Comparison of ENCODE assay signal across 2 cellular contexts in the genomic region with DNA sequence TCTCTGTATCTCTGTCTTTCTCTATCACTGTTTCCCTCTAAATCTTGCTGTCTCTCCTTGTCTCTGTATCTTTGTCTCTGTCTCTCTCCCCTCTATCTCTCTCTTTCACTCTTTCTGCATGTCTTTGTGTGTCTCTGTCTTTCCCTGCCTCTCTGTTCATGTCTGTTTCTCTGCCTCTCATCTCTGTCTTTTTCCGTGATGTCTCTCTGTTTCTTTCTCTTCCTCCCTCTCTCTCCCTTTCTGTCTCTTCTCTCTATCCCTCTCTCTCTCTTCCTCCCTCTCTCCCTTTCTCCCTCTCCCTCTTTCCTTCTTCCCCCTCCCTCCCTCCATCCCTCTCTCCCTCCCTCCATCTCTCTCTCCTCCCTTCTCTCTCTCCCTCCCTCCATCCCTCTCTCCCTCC.
A peak's percentile ranks its signal among the peaks of the same experiment; 100 is the strongest.
TF ChIP-seq lines count a peak whose summit lies in the region.

No MANE protein-coding gene starts in this region.

TF ChIP-seq in HepG2, 621 proteins besides CTCF, POLR2A, EP300 and RAD21:
- TF ChIP-seq NBN (conservative IDR thresholded peaks at IDR 0.05): no peak
- TF ChIP-seq FOXP1 (IDR thresholded peaks at IDR 0.05): peak; percentile 10; the same call in 1 of the 2 replicates
- no peak for TF ChIP-seq FOXP1 (CRISPR knock-in tag; IDR thresholded peaks at IDR 0.05)

TF ChIP-seq in HEK293, 187 proteins besides CTCF, POLR2A, EP300 and RAD21:
- no peak for TF ChIP-seq ZSCAN23 (tag by site-specific recombination; IDR thresholded peaks at IDR 0.05)
- TF ChIP-seq, protein P1, sequence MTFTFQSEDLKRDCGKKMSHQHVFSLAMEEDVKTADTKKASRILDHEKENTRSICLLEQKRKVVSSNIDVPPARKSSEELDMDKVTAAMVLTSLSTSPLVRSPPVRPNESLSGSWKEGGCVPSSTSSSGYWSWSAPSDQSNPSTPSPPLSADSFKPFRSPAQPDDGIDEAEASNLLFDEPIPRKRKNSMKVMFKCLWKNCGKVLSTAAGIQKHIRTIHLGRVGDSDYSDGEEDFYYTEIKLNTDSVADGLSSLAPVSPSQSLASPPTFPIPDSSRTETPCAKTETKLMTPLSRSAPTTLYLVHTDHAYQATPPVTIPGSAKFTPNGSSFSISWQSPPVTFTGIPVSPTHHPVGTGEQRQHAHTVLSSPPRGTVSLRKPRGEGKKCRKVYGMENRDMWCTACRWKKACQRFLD (tag by site-specific recombination; IDR thresholded peaks at IDR 0.05): no peak
- TF ChIP-seq, protein P2, sequence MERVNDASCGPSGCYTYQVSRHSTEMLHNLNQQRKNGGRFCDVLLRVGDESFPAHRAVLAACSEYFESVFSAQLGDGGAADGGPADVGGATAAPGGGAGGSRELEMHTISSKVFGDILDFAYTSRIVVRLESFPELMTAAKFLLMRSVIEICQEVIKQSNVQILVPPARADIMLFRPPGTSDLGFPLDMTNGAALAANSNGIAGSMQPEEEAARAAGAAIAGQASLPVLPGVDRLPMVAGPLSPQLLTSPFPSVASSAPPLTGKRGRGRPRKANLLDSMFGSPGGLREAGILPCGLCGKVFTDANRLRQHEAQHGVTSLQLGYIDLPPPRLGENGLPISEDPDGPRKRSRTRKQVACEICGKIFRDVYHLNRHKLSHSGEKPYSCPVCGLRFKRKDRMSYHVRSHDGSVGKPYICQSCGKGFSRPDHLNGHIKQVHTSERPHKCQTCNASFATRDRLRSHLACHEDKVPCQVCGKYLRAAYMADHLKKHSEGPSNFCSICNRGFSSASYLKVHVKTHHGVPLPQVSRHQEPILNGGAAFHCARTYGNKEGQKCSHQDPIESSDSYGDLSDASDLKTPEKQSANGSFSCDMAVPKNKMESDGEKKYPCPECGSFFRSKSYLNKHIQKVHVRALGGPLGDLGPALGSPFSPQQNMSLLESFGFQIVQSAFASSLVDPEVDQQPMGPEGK (tag by site-specific recombination; IDR thresholded peaks at IDR 0.05): no peak
- TF ChIP-seq, protein P3, sequence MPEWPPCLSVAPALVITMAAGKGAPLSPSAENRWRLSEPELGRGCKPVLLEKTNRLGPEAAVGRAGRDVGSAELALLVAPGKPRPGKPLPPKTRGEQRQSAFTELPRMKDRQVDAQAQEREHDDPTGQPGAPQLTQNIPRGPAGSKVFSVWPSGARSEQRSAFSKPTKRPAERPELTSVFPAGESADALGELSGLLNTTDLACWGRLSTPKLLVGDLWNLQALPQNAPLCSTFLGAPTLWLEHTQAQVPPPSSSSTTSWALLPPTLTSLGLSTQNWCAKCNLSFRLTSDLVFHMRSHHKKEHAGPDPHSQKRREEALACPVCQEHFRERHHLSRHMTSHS (tag by site-specific recombination; IDR thresholded peaks at IDR 0.05): 0 out of 2 replicates have a peak, but pooled peaks have one; percentile 23
- no peak for TF ChIP-seq RBAK (tag by site-specific recombination; IDR thresholded peaks at IDR 0.05)
- no peak for TF ChIP-seq TCF7L2 (IDR thresholded peaks at IDR 0.05; ENCODE audit: borderline replicate concordance, low read depth, low read length)
- TF ChIP-seq PRDM1 (tag by site-specific recombination; IDR thresholded peaks at IDR 0.05): peak; percentile 94
- TF ChIP-seq ZNF324 (tag by site-specific recombination; IDR thresholded peaks at IDR 0.05): no peak
- TF ChIP-seq ZNF707 (tag by site-specific recombination; IDR thresholded peaks at IDR 0.05): no peak
- TF ChIP-seq ZNF596 (tag by site-specific recombination; IDR thresholded peaks at IDR 0.05): peak; percentile 85
- TF ChIP-seq, protein P4, sequence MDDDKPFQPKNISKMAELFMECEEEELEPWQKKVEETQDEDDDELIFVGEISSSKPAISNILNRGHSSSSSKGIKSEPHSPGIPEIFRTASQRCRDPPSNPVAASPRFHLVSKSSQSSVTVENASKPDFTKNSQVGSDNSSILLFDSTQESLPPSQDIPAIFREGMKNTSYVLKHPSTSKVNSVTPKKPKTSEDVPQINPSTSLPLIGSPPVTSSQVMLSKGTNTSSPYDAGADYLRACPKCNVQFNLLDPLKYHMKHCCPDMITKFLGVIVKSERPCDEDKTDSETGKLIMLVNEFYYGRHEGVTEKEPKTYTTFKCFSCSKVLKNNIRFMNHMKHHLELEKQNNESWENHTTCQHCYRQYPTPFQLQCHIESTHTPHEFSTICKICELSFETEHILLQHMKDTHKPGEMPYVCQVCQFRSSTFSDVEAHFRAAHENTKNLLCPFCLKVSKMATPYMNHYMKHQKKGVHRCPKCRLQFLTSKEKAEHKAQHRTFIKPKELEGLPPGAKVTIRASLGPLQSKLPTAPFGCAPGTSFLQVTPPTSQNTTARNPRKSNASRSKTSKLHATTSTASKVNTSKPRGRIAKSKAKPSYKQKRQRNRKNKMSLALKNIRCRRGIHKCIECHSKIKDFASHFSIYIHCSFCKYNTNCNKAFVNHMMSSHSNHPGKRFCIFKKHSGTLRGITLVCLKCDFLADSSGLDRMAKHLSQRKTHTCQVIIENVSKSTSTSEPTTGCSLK (tag by site-specific recombination; IDR thresholded peaks at IDR 0.05): no peak
- no peak for TF ChIP-seq ZNF292 (tag by site-specific recombination; IDR thresholded peaks at IDR 0.05; ENCODE audit: borderline replicate concordance, low read depth)
- TF ChIP-seq, protein P5, sequence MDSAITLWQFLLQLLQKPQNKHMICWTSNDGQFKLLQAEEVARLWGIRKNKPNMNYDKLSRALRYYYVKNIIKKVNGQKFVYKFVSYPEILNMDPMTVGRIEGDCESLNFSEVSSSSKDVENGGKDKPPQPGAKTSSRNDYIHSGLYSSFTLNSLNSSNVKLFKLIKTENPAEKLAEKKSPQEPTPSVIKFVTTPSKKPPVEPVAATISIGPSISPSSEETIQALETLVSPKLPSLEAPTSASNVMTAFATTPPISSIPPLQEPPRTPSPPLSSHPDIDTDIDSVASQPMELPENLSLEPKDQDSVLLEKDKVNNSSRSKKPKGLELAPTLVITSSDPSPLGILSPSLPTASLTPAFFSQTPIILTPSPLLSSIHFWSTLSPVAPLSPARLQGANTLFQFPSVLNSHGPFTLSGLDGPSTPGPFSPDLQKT (IDR thresholded peaks at IDR 0.05; ENCODE audit: borderline replicate concordance, low read depth, low read length): no peak
- peak; percentile 23 for TF ChIP-seq ZNF366 (tag by site-specific recombination; conservative IDR thresholded peaks at IDR 0.05)
